18 cellular contexts compared by ENCODE assay signal in genomic region chr2:218130373-218130772, GRCh38. TPM values are rescaled to one million over a fixed set of nuclear protein-coding genes. Genes with fewer than 3 reads are reported as not detected.
DNase-seq lines count a peak whose midpoint lies in the region; ATAC-seq and TF ChIP-seq lines count a peak whose summit lies in the region.
"Had no signal": no experiment of that assay in that cellular context is flagged by ENCODE, and none has a peak within 500 bp of the region (broad histone marks: within the 10 kb centered on the region; RNA-seq: fewer than 3 reads in every experiment).

No MANE protein-coding gene starts in this region.

- H3K4me3 Mint-ChIP-seq in effector memory CD8-positive, alpha-beta T cell: no peak overlapping the region
- H3K4me3 Mint-ChIP-seq in immature natural killer cell: peak overlapping the region; percentile 93 to 99 (median 98)
- H3K4me3 Mint-ChIP-seq in activated naive CD4-positive, alpha-beta T cell treated with anti-CD3 and anti-CD28 coated beads, Interleukin-2, amount 10 ng/mL, durations not matched to agents 7 days and 5 days: no peak overlapping the region
- H3K4me3 Mint-ChIP-seq: B cell; CD8-positive, alpha-beta T cell; H9 had no signal

- peak overlapping the region in 1 of 2 donors; percentile 71 for H3K27ac Mint-ChIP-seq in effector memory CD8-positive, alpha-beta T cell
- peak overlapping the region; percentile 95 to 100 (median 98) for H3K27ac Mint-ChIP-seq in immature natural killer cell
- H3K27ac Mint-ChIP-seq in activated naive CD4-positive, alpha-beta T cell treated with anti-CD3 and anti-CD28 coated beads, Interleukin-2, amount 10 ng/mL, durations not matched to agents 7 days and 5 days: no peak overlapping the region
- H3K27ac Mint-ChIP-seq: B cell; CD8-positive, alpha-beta T cell had no signal

- H3K9me3 ChIP-seq in neutrophil (no peaks in the 10 kb centered on the region), heart left ventricle (no peaks in the 10 kb centered on the region)
- H3K9me3 ChIP-seq: Caco-2 had no signal

- CTCF ChIA-PET in activated naive CD4-positive, alpha-beta T cell treated with anti-CD3 and anti-CD28 coated beads, Interleukin-2, amount 10 ng/mL, durations not matched to agents 7 days and 5 days (lab: Charles Lee): no interaction called here

- H3K27me3 Mint-ChIP-seq in effector memory CD8-positive, alpha-beta T cell: peaks cover 27 to 35% of the 10 kb centered on the region in 2 donors
- H3K27me3 Mint-ChIP-seq in immature natural killer cell (ENCODE audit: low read depth in 3 of 3): peaks cover 0 to 3% (median 2%) of the 10 kb centered on the region in 3 donors
- H3K27me3 Mint-ChIP-seq in activated naive CD4-positive, alpha-beta T cell treated with anti-CD3 and anti-CD28 coated beads, Interleukin-2, amount 10 ng/mL, durations not matched to agents 7 days and 5 days: peaks cover 19% of the 10 kb centered on the region

- H3K27me3 ChIP-seq in neutrophil (no peaks in the 10 kb centered on the region), heart left ventricle (peaks cover 0 to 8% (median 0%) of the 10 kb centered on the region in 9 donors)

- H3K4me1 Mint-ChIP-seq in effector memory CD8-positive, alpha-beta T cell (ENCODE audit: low read depth in 2 of 2): peaks cover 4 to 14% of the 10 kb centered on the region in 2 donors
- H3K4me1 Mint-ChIP-seq in immature natural killer cell: peaks cover 92 to 97% of the 10 kb centered on the region in 2 donors
- H3K4me1 Mint-ChIP-seq in activated naive CD4-positive, alpha-beta T cell treated with anti-CD3 and anti-CD28 coated beads, Interleukin-2, amount 10 ng/mL, durations not matched to agents 7 days and 5 days: peaks cover 8% of the 10 kb centered on the region

- TF ChIP-seq CTCF in neutrophil (IDR thresholded peaks at IDR 0.05): no peak
- TF ChIP-seq CTCF in heart left ventricle (IDR thresholded peaks at IDR 0.05): no peak

- intact Hi-C loops in heart left ventricle (cut with DNase I): no loop called here

- peak overlapping the region; percentile 93 for H3K27ac ChIP-seq in neutrophil
- no peak overlapping the region for H3K27ac ChIP-seq in heart left ventricle
- H3K27ac ChIP-seq: C4-2B had no signal

- ATAC-seq in effector memory CD8-positive, alpha-beta T cell (replicated peaks): peak; percentile 79
- ATAC-seq in HG02973 (IDR thresholded peaks at IDR 0.05; ENCODE audit: unreplicated experiment) (no peak), heart left ventricle (no peak)
- ATAC-seq: CD8-positive, alpha-beta T cell had no signal

- WGBS in heart left ventricle, 4 donors: 87 to 96% (median 93%) methylated on average over 3 of the region's 3 CpGs

- peak; percentile 10 for DNase-seq in SK-MEL-5 (ENCODE audit: low read depth, low spot score)
- DNase-seq in effector memory CD8-positive, alpha-beta T cell: peak in 1 of 3 experiments; percentile 10
- peak; percentile 76 to 80 (median 79) for DNase-seq in immature natural killer cell
- no peak for DNase-seq in GDM1 (lab: John Stamatoyannopoulos, UW)
- DNase-seq in heart left ventricle: no peak
- DNase-seq in activated naive CD4-positive, alpha-beta T cell treated with anti-CD3 and anti-CD28 coated beads, Interleukin-2, amount 10 ng/mL, durations not matched to agents 7 days and 5 days: no peak
- DNase-seq: ACHN, Caco-2, DND-41, GF-D8, GOT3, H9 had no signal

- in situ Hi-C loops in SK-MEL-5 (cut with HindIII; ENCODE audit: low pct_unique_long_range_greater_than_20kb, low sequenced_read_pairs): no loop called here

- peaks cover 83% of the 10 kb centered on the region for H3K36me3 ChIP-seq in neutrophil
- no peaks in the 10 kb centered on the region for H3K36me3 ChIP-seq in heart left ventricle

- H3K4me3 ChIP-seq in neutrophil (ENCODE audit: low read depth in 1 of 2, low read length in 1 of 2) (peak overlapping the region; percentile 79 to 95), heart left ventricle (no peak overlapping the region)

- TF ChIP-seq POLR2A in heart left ventricle (IDR thresholded peaks at IDR 0.05): no peak

- H3K36me3 Mint-ChIP-seq in effector memory CD8-positive, alpha-beta T cell (ENCODE audit: insufficient read depth): peaks cover 5% of the 10 kb centered on the region
- H3K36me3 Mint-ChIP-seq in immature natural killer cell: peaks cover 22 to 27% (median 25%) of the 10 kb centered on the region in 3 donors
- H3K36me3 Mint-ChIP-seq in activated naive CD4-positive, alpha-beta T cell treated with anti-CD3 and anti-CD28 coated beads, Interleukin-2, amount 10 ng/mL, durations not matched to agents 7 days and 5 days: no peaks in the 10 kb centered on the region
- H3K36me3 Mint-ChIP-seq: CD8-positive, alpha-beta T cell had no signal

- peaks cover 59 to 99% of the 10 kb centered on the region in 2 experiments for H3K4me1 ChIP-seq in neutrophil (ENCODE audit: control insufficient read depth in 1 of 2, insufficient read depth in 1 of 2, low read depth in 1 of 2, low read length in 1 of 2)
- peaks cover 0 to 5% (median 0%) of the 10 kb centered on the region in 12 donors for H3K4me1 ChIP-seq in heart left ventricle
- H3K4me1 ChIP-seq: Caco-2 had no signal

- H3K9me3 Mint-ChIP-seq in effector memory CD8-positive, alpha-beta T cell: no peaks in the 10 kb centered on the region
- H3K9me3 Mint-ChIP-seq in immature natural killer cell: no peaks in the 10 kb centered on the region
- no peaks in the 10 kb centered on the region for H3K9me3 Mint-ChIP-seq in activated naive CD4-positive, alpha-beta T cell treated with anti-CD3 and anti-CD28 coated beads, Interleukin-2, amount 10 ng/mL, durations not matched to agents 7 days and 5 days
- H3K9me3 Mint-ChIP-seq: CD8-positive, alpha-beta T cell; H9 had no signal

RNA-seq across cellular contexts. Expression of gene CXCR2, which starts 4.5 kb away (rescaled TPM):
- total RNA-seq in SK-MEL-5 (2014; rRNA removed; shearing (Covaris generic)): not detected in 2 replicates
- 0.02 TPM in 1 of 2 replicates, not detected in the other for polyA plus RNA-seq in SK-MEL-5 (2015; cell fraction: cytosol; rRNA removed)
- polyA plus RNA-seq in SK-MEL-5 (2015; cell fraction: nucleus; rRNA removed): not detected in 2 replicates
- 100 to 1,000 TPM in 1 of 3 donors, 10 to 100 TPM in 2; 34.2 to 117 (median 75.7) TPM for polyA plus RNA-seq in immature natural killer cell
- total RNA-seq in heart left ventricle: 1 to 10 TPM in 2 of 9 donors, under 1 TPM in 7; 0.27 to 2.0 (median 0.56) TPM
- under 1 TPM; 0.11 to 0.19 TPM for polyA plus RNA-seq in heart left ventricle
- total RNA-seq: A172; B cell; Caco-2; CD8-positive, alpha-beta T cell had no signal

RNA-seq across cellular contexts. Expression of gene CXCR1, which starts 36.4 kb away (rescaled TPM):
- total RNA-seq in SK-MEL-5 (2014; rRNA removed; shearing (Covaris generic)): not detected in 2 replicates
- not detected in 2 replicates for polyA plus RNA-seq in SK-MEL-5 (2015; cell fraction: cytosol; rRNA removed)
- polyA plus RNA-seq in SK-MEL-5 (2015; cell fraction: nucleus; rRNA removed): not detected in 2 replicates
- polyA plus RNA-seq in immature natural killer cell (10 to 100 TPM; 13.0 to 64.7 (median 30.5) TPM), heart left ventricle (under 1 TPM; 0.08 to 0.22 TPM)
- 1 to 10 TPM in 2 of 9 donors, under 1 TPM in 7; 0.23 to 1.9 (median 0.59) TPM for total RNA-seq in heart left ventricle
- total RNA-seq: A172; B cell; Caco-2; CD8-positive, alpha-beta T cell; H9 had no signal

Comparison
In these comparisons a context has a peak if more than half of its experiments do, and no peak if none do; other contexts are left out.
1. DNase-seq: peak in SK-MEL-5 (single experiment) and immature natural killer cell (3 of 3); none in GDM1 (single experiment), heart left ventricle (0 of 5) and activated naive CD4-positive, alpha-beta T cell treated with anti-CD3 and anti-CD28 coated beads, Interleukin-2, amount 10 ng/mL, durations not matched to agents 7 days and 5 days (single experiment).
2. H3K4me3 Mint-ChIP-seq: peak in immature natural killer cell (5 of 5); none in effector memory CD8-positive, alpha-beta T cell (0 of 2) and activated naive CD4-positive, alpha-beta T cell treated with anti-CD3 and anti-CD28 coated beads, Interleukin-2, amount 10 ng/mL, durations not matched to agents 7 days and 5 days (single experiment).
3. H3K4me3 ChIP-seq: peak in neutrophil (2 of 2); none in heart left ventricle (0 of 12).